In the genomic region with DNA sequence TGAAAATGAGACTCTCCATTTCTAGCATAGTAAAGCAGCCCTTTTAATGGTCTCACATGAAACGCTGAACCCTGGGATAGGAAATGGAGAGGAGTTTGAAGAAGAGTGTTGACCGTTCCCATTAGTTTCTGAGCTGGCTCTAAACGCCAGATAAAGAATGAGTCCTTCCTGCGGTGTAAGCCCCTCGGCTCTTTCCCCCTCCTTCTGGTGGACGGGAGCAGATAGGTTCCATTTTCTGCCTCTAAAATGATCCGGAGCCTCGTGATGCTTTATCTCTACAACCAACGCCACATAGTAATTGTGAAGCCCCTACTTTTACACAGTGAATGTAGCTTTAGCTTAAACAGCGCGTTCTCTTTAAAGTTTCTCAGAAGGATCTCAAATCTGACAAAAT, we compare ENCODE assay signal across 11 cellular contexts. TPM values are rescaled to one million over a fixed set of nuclear protein-coding genes. Genes with fewer than 3 reads are reported as not detected.
DNase-seq lines count a peak whose midpoint lies in the region; ATAC-seq and TF ChIP-seq lines count a peak whose summit lies in the region.
"Had no signal": no experiment of that assay in that cellular context is flagged by ENCODE, and none has a peak within 500 bp of the region (broad histone marks: within the 10 kb centered on the region; RNA-seq: fewer than 3 reads in every experiment).

No MANE protein-coding gene starts in this region.

- no peak for ATAC-seq in CD4-positive, alpha-beta T cell (ENCODE audit: poor library complexity)
- no peak for ATAC-seq in GM19397 (IDR thresholded peaks at IDR 0.05; ENCODE audit: unreplicated experiment)
- ATAC-seq in GM18517 (IDR thresholded peaks at IDR 0.05; ENCODE audit: unreplicated experiment) = no peak
- no peak for ATAC-seq in HG03159 (IDR thresholded peaks at IDR 0.05; ENCODE audit: unreplicated experiment)

- TF ChIP-seq CTCF in CD4-positive, alpha-beta T cell (IDR thresholded peaks at IDR 0.05) = no peak
- TF ChIP-seq CTCF in esophagus squamous epithelium (IDR thresholded peaks at IDR 0.05) (no peak), nephron progenitor cell (IDR thresholded peaks at IDR 0.05) (no peak)

- no peaks in the 10 kb centered on the region for H3K4me1 ChIP-seq in esophagus squamous epithelium
- H3K4me1 ChIP-seq: SJCRH30 had no signal

- POLR2A ChIA-PET in CD4-positive, alpha-beta T cell (lab: Charles Lee) = interaction anchor here (1.6 to 2.1 kb wide), 2 partner anchors 10 to 25 kb away, joined by 6 to 7 read pairs; partner anchors contain the start of gene ZNF516

- H3K9me3 ChIP-seq in CD4-positive, alpha-beta T cell (ENCODE audit: control insufficient read depth, low read length) = no peaks in the 10 kb centered on the region
- H3K9me3 ChIP-seq in esophagus squamous epithelium = no peaks in the 10 kb centered on the region
- H3K9me3 ChIP-seq: SJCRH30 had no signal

- peak overlapping the region in 3 of 4 donors; percentile 24 to 56 (median 34) for H3K4me3 ChIP-seq in esophagus squamous epithelium
- H3K4me3 ChIP-seq: SJCRH30 had no signal

- H3K27ac Mint-ChIP-seq in CD4-positive, alpha-beta T cell = no peak overlapping the region
- peak overlapping the region; percentile 99 for H3K27ac Mint-ChIP-seq in nephron progenitor cell

- H3K27ac ChIP-seq in CD4-positive, alpha-beta T cell (ENCODE audit: low read depth, low read length) = no peak overlapping the region
- peak overlapping the region; percentile 31 to 83 (median 70) for H3K27ac ChIP-seq in esophagus squamous epithelium
- H3K27ac ChIP-seq: C4-2B, SJCRH30 had no signal

- H3K9me3 Mint-ChIP-seq in CD4-positive, alpha-beta T cell = no peaks in the 10 kb centered on the region
- no peaks in the 10 kb centered on the region for H3K9me3 Mint-ChIP-seq in nephron progenitor cell

- 51 to 64% methylated on average over 11 of the region's 11 CpGs for WGBS in esophagus squamous epithelium, 2 donors

- TF ChIP-seq POLR2A in esophagus squamous epithelium (IDR thresholded peaks at IDR 0.05) = no peak

- no peak for DNase-seq in CD4-positive, alpha-beta T cell
- DNase-seq in NCI-H524 (lab: John Stamatoyannopoulos, UW) = peak; percentile 53 to 74
- no peak for DNase-seq in esophagus squamous epithelium (lab: John Stamatoyannopoulos, UW)
- DNase-seq in nephron progenitor cell = peak; percentile 31
- DNase-seq in cerebellar nuclear complex (lab: John Stamatoyannopoulos, UW) = no peak
- DNase-seq: activated gamma-delta T cell, SJCRH30 had no signal

- intact Hi-C loops in CD4-positive, alpha-beta T cell (cut with DNase I, micrococcal nuclease) = no loop called here
- intact Hi-C loops in esophagus squamous epithelium (cut with DNase I) = no loop called here

- peaks cover 62% of the 10 kb centered on the region for H3K27me3 Mint-ChIP-seq in CD4-positive, alpha-beta T cell
- H3K27me3 Mint-ChIP-seq in nephron progenitor cell (ENCODE audit: low read depth, poor library complexity) = no peaks in the 10 kb centered on the region

- H3K36me3 Mint-ChIP-seq in CD4-positive, alpha-beta T cell (ENCODE audit: low read depth) = no peaks in the 10 kb centered on the region
- no peaks in the 10 kb centered on the region for H3K36me3 Mint-ChIP-seq in nephron progenitor cell (ENCODE audit: low read depth)

- H3K4me1 Mint-ChIP-seq in CD4-positive, alpha-beta T cell (ENCODE audit: low read depth) = peaks cover 22% of the 10 kb centered on the region
- H3K4me1 Mint-ChIP-seq in nephron progenitor cell = peaks cover 74% of the 10 kb centered on the region

- H3K4me3 Mint-ChIP-seq in CD4-positive, alpha-beta T cell = peak overlapping the region; percentile 71
- H3K4me3 Mint-ChIP-seq in nephron progenitor cell = peak overlapping the region; percentile 82

- CTCF ChIA-PET in CD4-positive, alpha-beta T cell (lab: Charles Lee) = no interaction called here

- peaks cover 17% of the 10 kb centered on the region for H3K27me3 ChIP-seq in CD4-positive, alpha-beta T cell (ENCODE audit: control insufficient read depth, insufficient read depth, low read length)
- no peaks in the 10 kb centered on the region for H3K27me3 ChIP-seq in esophagus squamous epithelium
- H3K27me3 ChIP-seq: SJCRH30 had no signal

- H3K36me3 ChIP-seq in esophagus squamous epithelium = no peaks in the 10 kb centered on the region
- H3K36me3 ChIP-seq: SJCRH30 had no signal

RNA-seq across cellular contexts. Expression of gene ZNF516, which starts 24.1 kb away (rescaled TPM):
- total RNA-seq in CD4-positive, alpha-beta T cell = 10 to 100 TPM; 22.4 to 29.3 TPM
- 10 to 100 TPM; 18.0 to 23.9 (median 19.2) TPM for total RNA-seq in esophagus squamous epithelium

Comparison
In these comparisons a context has a peak if more than half of its experiments do, and no peak if none do; other contexts are left out.
1. DNase-seq: peak in NCI-H524 (2 of 2) and nephron progenitor cell (single experiment); none in CD4-positive, alpha-beta T cell (0 of 10), esophagus squamous epithelium (single experiment) and cerebellar nuclear complex (0 of 2).